In genomic region chr6:56293756-56294155, GRCh38 we compare ENCODE assay signal across 21 cellular contexts. TPM values are rescaled to one million over a fixed set of nuclear protein-coding genes. Genes with fewer than 3 reads are reported as not detected.
"Had no signal": no experiment of that assay in that cellular context is flagged by ENCODE, and none has a peak within 500 bp of the region (broad histone marks: within the 10 kb centered on the region; RNA-seq: fewer than 3 reads in every experiment).

No MANE protein-coding gene starts in this region.

- H3K9me3 ChIP-seq: adrenal gland, breast epithelium, heart right ventricle, lower lobe of right lung, sigmoid colon, thoracic aorta, vagina had no signal

- DNase-seq: activated CD8-positive, alpha-beta memory T cell treated with anti-CD3 and anti-CD28 coated beads for 24 hours; activated CD8-positive, alpha-beta memory T cell treated with anti-CD3 and anti-CD28 coated beads, Interleukin-2, amount 50 U/mL, for 4 hours; activated T-cell treated with anti-CD3 and anti-CD28 coated beads, Interleukin-2, amount 50 U/mL, for 24 hours; adrenal gland; effector memory CD4-positive, alpha-beta T cell; heart right ventricle; kidney; lower lobe of right lung; naive B cell; occipital lobe; posterior cingulate gyrus; sigmoid colon; stimulated activated CD4-positive, alpha-beta T cell treated with anti-CD3 and anti-CD28 coated beads, Interleukin-4, amount 100 ng/mL, for 1 hour; stimulated activated naive CD4-positive, alpha-beta T cell; T-helper 9 cell had no signal

- H3K4me3 ChIP-seq: adrenal gland, breast epithelium, heart right ventricle, lower lobe of right lung, sigmoid colon, thoracic aorta, vagina had no signal

- H3K36me3 ChIP-seq: adrenal gland, breast epithelium, heart right ventricle, lower lobe of right lung, sigmoid colon, thoracic aorta, vagina had no signal

- H3K27ac ChIP-seq: adrenal gland, breast epithelium, heart right ventricle, lower lobe of right lung, sigmoid colon, thoracic aorta, vagina had no signal

- H3K4me1 ChIP-seq: breast epithelium, lower lobe of right lung had no signal

- H3K27me3 ChIP-seq: adrenal gland, breast epithelium, heart right ventricle, sigmoid colon, vagina had no signal

RNA-seq across cellular contexts. Expression of gene COL21A1, which starts 46.4 kb away (rescaled TPM):
- total RNA-seq: activated naive CD4-positive, alpha-beta T cell treated with anti-CD3 and anti-CD28 coated beads, Interleukin-2, amount 50 U/mL, for 72 hours; activated T-helper 17 cell treated with anti-CD3 and anti-CD28 coated beads, Interleukin-2, amount 50 U/mL, for 72 hours; neural crest cell had no signal
